Comparison of ENCODE assay signal across 1 cellular context in genomic region chr1:95072532-95073419, GRCh38.
A peak's percentile ranks its signal among the peaks of the same experiment; 100 is the strongest.
TF ChIP-seq lines count a peak whose summit lies in the region.

A gene with protein sequence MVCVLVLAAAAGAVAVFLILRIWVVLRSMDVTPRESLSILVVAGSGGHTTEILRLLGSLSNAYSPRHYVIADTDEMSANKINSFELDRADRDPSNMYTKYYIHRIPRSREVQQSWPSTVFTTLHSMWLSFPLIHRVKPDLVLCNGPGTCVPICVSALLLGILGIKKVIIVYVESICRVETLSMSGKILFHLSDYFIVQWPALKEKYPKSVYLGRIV (minus strand): TSS chr1:95072951. CDS start chr1:95072898, 53 bp downstream.

TF ChIP-seq in HCT116, 20 proteins besides CTCF, POLR2A, EP300 and RAD21 (continued from another document):
- TF ChIP-seq REST (IDR thresholded peaks at IDR 0.05; ENCODE audit: low read depth) (no peak), ATF3 (IDR thresholded peaks at IDR 0.05) (no peak), SIN3A (IDR thresholded peaks at IDR 0.05; ENCODE audit: low read depth) (peak; percentile 61), ZFX (IDR thresholded peaks at IDR 0.05) (no peak)
